ENCODE assay signal across 10 cellular contexts in the genomic region with DNA sequence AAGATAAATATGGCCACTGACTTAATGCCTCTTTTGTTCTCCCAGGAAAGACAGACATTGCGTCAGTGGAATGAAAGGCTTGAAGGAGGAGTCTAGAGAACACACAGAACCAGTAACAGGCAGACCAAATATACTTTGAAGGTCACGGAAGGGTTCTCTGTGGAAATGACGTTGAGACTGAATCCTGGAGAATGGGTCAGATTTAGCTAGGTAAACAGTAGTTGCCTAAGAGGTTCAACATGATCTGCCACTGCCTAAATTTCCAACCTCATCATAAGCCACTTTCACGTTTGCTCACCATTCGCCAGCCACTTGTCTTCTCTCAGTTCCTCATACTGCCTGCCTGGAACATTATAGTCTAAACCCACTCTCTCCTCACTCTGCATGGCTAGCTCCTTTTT. TPM values are rescaled to one million over a fixed set of nuclear protein-coding genes. Genes with fewer than 3 reads are reported as not detected.
DNase-seq lines count a peak whose midpoint lies in the region; ATAC-seq and TF ChIP-seq lines count a peak whose summit lies in the region.
"Had no signal": no experiment of that assay in that cellular context is flagged by ENCODE, and none has a peak within 500 bp of the region (broad histone marks: within the 10 kb centered on the region; RNA-seq: fewer than 3 reads in every experiment).

No MANE protein-coding gene starts in this region.

- H3K79me2 ChIP-seq in MM.1S (ENCODE audit: low read length), result peaks cover 17% of the 10 kb centered on the region; the same call in 1 of the 2 replicates

- peak; percentile 18 for DNase-seq in MM.1S
- DNase-seq in mucosa of gallbladder (ENCODE audit: low spot score), result peak; percentile 17
- no peak for DNase-seq in CD8-positive, alpha-beta T cell
- no peak for DNase-seq in NCI-H2171 treated with DMSO at 0.1 percent for 48 hours (lab: John Stamatoyannopoulos, UW)
- no peak for DNase-seq in sigmoid colon
- no peak for DNase-seq in stimulated activated CD4-positive, alpha-beta T cell treated with anti-CD3 and anti-CD28 coated beads, Interleukin-12 subunit alpha, Interleukin-12 subunit beta, amount 100 ng/mL, for 4 hours
- DNase-seq: endodermal cell, NCI-H1105 treated with DMSO at 0.1 percent for 48 hours had no signal

- no peak overlapping the region for H3K4me3 Mint-ChIP-seq in CD8-positive, alpha-beta T cell
- H3K4me3 Mint-ChIP-seq: endodermal cell had no signal

- no peak overlapping the region for H3K4me2 ChIP-seq in MM.1S (ENCODE audit: low read depth, low read length)

- WGBS in sigmoid colon, 2 donors, result 81 to 88% methylated on average over 5 of the region's 5 CpGs

- no peak overlapping the region for H3K4me3 ChIP-seq in MM.1S (ENCODE audit: low read length)
- H3K4me3 ChIP-seq in CD8-positive, alpha-beta T cell (ENCODE audit: low read depth, low read length), result no peak overlapping the region
- no peak overlapping the region for H3K4me3 ChIP-seq in sigmoid colon

- POLR2A ChIA-PET in CD8-positive, alpha-beta T cell (lab: Charles Lee), result no interaction called here

- no peaks in the 10 kb centered on the region for H3K36me3 ChIP-seq in MM.1S (replicated peaks; ENCODE audit: insufficient read depth, low read length)
- no peaks in the 10 kb centered on the region for H3K36me3 ChIP-seq in CD8-positive, alpha-beta T cell (ENCODE audit: insufficient read depth, low read length)
- H3K36me3 ChIP-seq in sigmoid colon, result no peaks in the 10 kb centered on the region

- no peaks in the 10 kb centered on the region for H3K9me3 Mint-ChIP-seq in CD8-positive, alpha-beta T cell
- H3K9me3 Mint-ChIP-seq: endodermal cell had no signal

- H3K27me3 ChIP-seq in MM.1S (replicated peaks; ENCODE audit: insufficient read depth, low read length) (no peaks in the 10 kb centered on the region), sigmoid colon (no peaks in the 10 kb centered on the region)
- no peaks in the 10 kb centered on the region for H3K27me3 ChIP-seq in CD8-positive, alpha-beta T cell (ENCODE audit: insufficient read depth, low read length)

- no peak for TF ChIP-seq EP300 in sigmoid colon (IDR thresholded peaks at IDR 0.05)

- intact Hi-C loops in CD8-positive, alpha-beta T cell (cut with DNase I, micrococcal nuclease), result no loop called here
- intact Hi-C loops in sigmoid colon (cut with DNase I), result no loop called here

- H3K4me1 ChIP-seq in MM.1S (ENCODE audit: low read length) (peaks cover 30% of the 10 kb centered on the region), sigmoid colon (peaks cover 0 to 31% (median 17%) of the 10 kb centered on the region in 4 donors)
- H3K4me1 ChIP-seq in CD8-positive, alpha-beta T cell (ENCODE audit: insufficient read depth, low read length), result no peaks in the 10 kb centered on the region

- no peaks in the 10 kb centered on the region for H3K36me3 Mint-ChIP-seq in CD8-positive, alpha-beta T cell

- TF ChIP-seq POLR2A in sigmoid colon (IDR thresholded peaks at IDR 0.05), result no peak

- no peak overlapping the region for H3K27ac ChIP-seq in MM.1S (ENCODE audit: low read length)
- H3K27ac ChIP-seq in CD8-positive, alpha-beta T cell (ENCODE audit: low read depth, low read length), result no peak overlapping the region
- peak overlapping the region in 2 of 4 donors; percentile 8 to 47 for H3K27ac ChIP-seq in sigmoid colon

- H3F3A ChIP-seq in MM.1S (ENCODE audit: insufficient read depth, low read length), result peaks cover 14% of the 10 kb centered on the region

- H3K27ac Mint-ChIP-seq in CD8-positive, alpha-beta T cell, result no peak overlapping the region
- H3K27ac Mint-ChIP-seq: endodermal cell had no signal

- TF ChIP-seq CTCF in MM.1S (IDR thresholded peaks at IDR 0.05; ENCODE audit: low read length), result no peak
- no peak for TF ChIP-seq CTCF in CD8-positive, alpha-beta T cell (IDR thresholded peaks at IDR 0.05)
- no peak for TF ChIP-seq CTCF in sigmoid colon (IDR thresholded peaks at IDR 0.05)

- no peaks in the 10 kb centered on the region for H3K9me3 ChIP-seq in MM.1S (replicated peaks; ENCODE audit: insufficient read depth, low read length)
- no peaks in the 10 kb centered on the region for H3K9me3 ChIP-seq in CD8-positive, alpha-beta T cell (ENCODE audit: low read length)
- no peaks in the 10 kb centered on the region for H3K9me3 ChIP-seq in sigmoid colon

- no peaks in the 10 kb centered on the region for H4K20me1 ChIP-seq in MM.1S (ENCODE audit: insufficient read depth, low read length)

- H3K27me3 Mint-ChIP-seq in CD8-positive, alpha-beta T cell (ENCODE audit: low read depth), result peaks cover 5% of the 10 kb centered on the region

- H2AFZ ChIP-seq in MM.1S (ENCODE audit: low read length), result no peak overlapping the region

- no peaks in the 10 kb centered on the region for H3K9me2 ChIP-seq in MM.1S (replicated peaks; ENCODE audit: insufficient read depth, low read length)

- no peaks in the 10 kb centered on the region for H3K4me1 Mint-ChIP-seq in CD8-positive, alpha-beta T cell (ENCODE audit: low read depth)

- no peak overlapping the region for H3K9ac ChIP-seq in MM.1S (ENCODE audit: low read length)

- CTCF ChIA-PET in CD8-positive, alpha-beta T cell (lab: Charles Lee), result no interaction called here

- ATAC-seq in GM18861 (IDR thresholded peaks at IDR 0.05; ENCODE audit: unreplicated experiment), result peak; percentile 95
- ATAC-seq in HG02623 (IDR thresholded peaks at IDR 0.05; ENCODE audit: unreplicated experiment), result peak; percentile 98
- ATAC-seq in CD8-positive, alpha-beta T cell, result no peak

RNA-seq across cellular contexts. Expression of gene PLA2G4A, which starts 20.5 kb away (rescaled TPM):
- total RNA-seq in mucosa of gallbladder (11.0 TPM), sigmoid colon (10 to 100 TPM; 17.2 to 51.0 (median 29.0) TPM)
- not detected for total RNA-seq in CD8-positive, alpha-beta T cell
- 1 to 10 TPM; 3.2 to 5.0 (median 4.2) TPM for polyA plus RNA-seq in sigmoid colon

Comparison
In these comparisons a context has a peak if more than half of its experiments do, and no peak if none do; other contexts are left out.
1. DNase-seq: peak in MM.1S (single experiment) and mucosa of gallbladder (single experiment); none in CD8-positive, alpha-beta T cell (0 of 7), NCI-H2171 treated with DMSO at 0.1 percent for 48 hours (single experiment), sigmoid colon (single experiment) and stimulated activated CD4-positive, alpha-beta T cell treated with anti-CD3 and anti-CD28 coated beads, Interleukin-12 subunit alpha, Interleukin-12 subunit beta, amount 100 ng/mL, for 4 hours (single experiment).
2. RNA of gene PLA2G4A, which starts 20.5 kb away (total RNA-seq): 17.2 to 51.0 TPM in sigmoid colon and 11.0 TPM in mucosa of gallbladder (single experiment); not detected in CD8-positive, alpha-beta T cell; every median in the first group is over 10 times any median in the second.